19 cellular contexts compared by ENCODE assay signal in genomic region chr2:236265675-236266074, GRCh38. TPM values are rescaled to one million over a fixed set of nuclear protein-coding genes. Genes with fewer than 3 reads are reported as not detected.
"Had no signal": no experiment of that assay in that cellular context is flagged by ENCODE, and none has a peak within 500 bp of the region (broad histone marks: within the 10 kb centered on the region; RNA-seq: fewer than 3 reads in every experiment).

No MANE protein-coding gene starts in this region.

- DNase-seq: KG1, MM.1S, NCI-H1105, NCI-H1417, NCI-H1436 treated with DMSO at 0.1 percent for 48 hours, NCI-H1694 treated with DMSO at 0.1 percent for 48 hours, NCI-H1930, NCI-H2081, NCI-H2107, NCI-H2227 treated with DMSO at 0.1 percent for 48 hours, NCI-H524, NCI-H526 treated with DMSO at 0.1 percent for 48 hours, NCI-H748 treated with DMSO at 0.1 percent for 48 hours, RPMI8226, SHP77, SK-N-SH had no signal

- H3K9me3 ChIP-seq: SK-N-SH had no signal

RNA-seq across cellular contexts. Expression of gene ASB18, which starts 1.5 kb away (rescaled TPM):
- total RNA-seq: HT-29, NCI-H460, SK-MEL-5 had no signal
